12 cellular contexts compared by ENCODE assay signal in genomic region chr11:134654161-134654915, GRCh38.
DNase-seq lines count a peak whose midpoint lies in the region; ATAC-seq and TF ChIP-seq lines count a peak whose summit lies in the region.
"Had no signal": no experiment of that assay in that cellular context is flagged by ENCODE, and none has a peak within 500 bp of the region (broad histone marks: within the 10 kb centered on the region; RNA-seq: fewer than 3 reads in every experiment).

No MANE protein-coding gene starts in this region.

- intact Hi-C loops in left ventricle myocardium superior (cut with micrococcal nuclease): no loop called here
- intact Hi-C loops in upper lobe of right lung (cut with DNase I): no loop called here
- intact Hi-C loops in Calu3 (cut with micrococcal nuclease; ENCODE audit: unreplicated experiment): no loop called here

- no peaks in the 10 kb centered on the region for H3K36me3 Mint-ChIP-seq in Calu3 (ENCODE audit: insufficient read depth, unreplicated experiment)
- H3K36me3 Mint-ChIP-seq: brain had no signal

- no peaks in the 10 kb centered on the region for H3K4me1 Mint-ChIP-seq in Calu3 (ENCODE audit: low read depth, unreplicated experiment)

- H3K4me3 ChIP-seq in right atrium auricular region (no peak overlapping the region), upper lobe of right lung (no peak overlapping the region)

- H3K4me1 ChIP-seq in right atrium auricular region: no peaks in the 10 kb centered on the region
- no peaks in the 10 kb centered on the region for H3K4me1 ChIP-seq in upper lobe of right lung

- peaks cover 14% of the 10 kb centered on the region for H3K9me3 Mint-ChIP-seq in Calu3 (ENCODE audit: low read depth, unreplicated experiment)

- BruUV-seq in Calu3 (replicated peaks; lab: Mats Ljungman, UMichigan): no TSS peak

- peak; percentile 28 for DNase-seq in right atrium auricular region (ENCODE audit: low spot score)
- no peak for DNase-seq in left ventricle myocardium superior
- DNase-seq in activated CD8-positive, alpha-beta memory T cell treated with anti-CD3 and anti-CD28 coated beads, Interleukin-2, amount 50 U/mL, for 48 hours: peak; percentile 59
- DNase-seq in mesenteric fat pad (ENCODE audit: low spot score): peak; percentile 62
- peak; percentile 33 for DNase-seq in upper lobe of right lung
- no peak for DNase-seq in Calu3
- DNase-seq in GM03348 (ENCODE audit: low spot score): no peak
- DNase-seq: DMS79, GOT3 had no signal

- TF ChIP-seq CTCF in right atrium auricular region (IDR thresholded peaks at IDR 0.05) (no peak), upper lobe of right lung (IDR thresholded peaks at IDR 0.05) (no peak), Calu3 (IDR thresholded peaks at IDR 0.05; ENCODE audit: unreplicated experiment) (no peak)

- H3K9me3 ChIP-seq in right atrium auricular region (no peaks in the 10 kb centered on the region), upper lobe of right lung (no peaks in the 10 kb centered on the region)

- CTCF ChIA-PET in Calu3 (lab: Charles Lee): no interaction called here

- H3K27ac Mint-ChIP-seq in Calu3 (ENCODE audit: unreplicated experiment): no peak overlapping the region

- no peaks in the 10 kb centered on the region for H3K27me3 Mint-ChIP-seq in Calu3 (ENCODE audit: unreplicated experiment)

- no peaks in the 10 kb centered on the region for H3K27me3 ChIP-seq in right atrium auricular region
- peaks cover 11% of the 10 kb centered on the region for H3K27me3 ChIP-seq in upper lobe of right lung

- no peak overlapping the region for H3K4me3 Mint-ChIP-seq in Calu3 (ENCODE audit: low read depth, unreplicated experiment)
- H3K4me3 Mint-ChIP-seq: brain had no signal

- no peak overlapping the region for H3K27ac ChIP-seq in right atrium auricular region
- no peak overlapping the region for H3K27ac ChIP-seq in upper lobe of right lung

- H3K36me3 ChIP-seq in right atrium auricular region: no peaks in the 10 kb centered on the region
- H3K36me3 ChIP-seq in upper lobe of right lung: no peaks in the 10 kb centered on the region

- ATAC-seq in left ventricle myocardium superior (no peak), upper lobe of right lung (no peak), HG03354 (IDR thresholded peaks at IDR 0.05; ENCODE audit: poor library complexity, severe bottlenecking, unreplicated experiment) (no peak)
- ATAC-seq: naive thymus-derived CD4-positive, alpha-beta T cell had no signal

Comparison
In these comparisons a context has a peak if more than half of its experiments do, and no peak if none do; other contexts are left out.
1. DNase-seq: peak in right atrium auricular region (single experiment), activated CD8-positive, alpha-beta memory T cell treated with anti-CD3 and anti-CD28 coated beads, Interleukin-2, amount 50 U/mL, for 48 hours (single experiment), mesenteric fat pad (single experiment) and upper lobe of right lung (single experiment); none in left ventricle myocardium superior (single experiment), Calu3 (single experiment) and GM03348 (single experiment).